8 cellular contexts compared by ENCODE assay signal in the genomic region with DNA sequence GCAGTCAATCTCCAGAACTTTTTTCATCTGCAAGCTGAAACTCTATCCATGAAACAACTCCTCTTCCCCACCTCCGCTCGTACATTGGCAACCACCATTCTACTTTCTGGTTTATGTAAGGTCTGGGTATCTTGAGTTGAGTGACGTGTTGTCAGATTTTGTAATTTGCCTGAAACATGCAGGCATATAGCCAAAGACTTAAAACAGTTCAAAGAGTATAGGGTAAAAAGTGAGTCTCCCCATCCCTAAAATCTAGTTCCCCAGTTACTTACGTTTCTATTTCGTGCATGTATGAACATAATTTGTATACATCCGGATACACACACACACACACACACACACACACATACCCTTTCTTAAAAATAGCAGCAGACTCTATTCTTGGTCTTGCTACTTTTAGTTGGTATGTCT. TPM values are rescaled to one million over a fixed set of nuclear protein-coding genes. Genes with fewer than 3 reads are reported as not detected.
DNase-seq lines count a peak whose midpoint lies in the region; ATAC-seq and TF ChIP-seq lines count a peak whose summit lies in the region.

No MANE protein-coding gene starts in this region.

- peak overlapping the region; percentile 90 for H3K4me3 Mint-ChIP-seq in WTC11

- H3K9me3 ChIP-seq in gastroesophageal sphincter: no peaks in the 10 kb centered on the region

- 0 out of 2 replicates have a peak, but pooled peaks cover 3% of the 10 kb centered on the region for H3K9me3 Mint-ChIP-seq in WTC11

- peak overlapping the region; percentile 91 to 99 (median 96) for H3K27ac ChIP-seq in gastroesophageal sphincter

- H3K27ac Mint-ChIP-seq in WTC11: peak overlapping the region; percentile 89

- POLR2A ChIA-PET in WTC11 (lab: Charles Lee): interaction anchor here (1.0 to 1.6 kb wide), 4 partner anchors 11 to 337 kb away, joined by 3 to 9 read pairs (median 6); a partner anchor contains a TSS

- no peaks in the 10 kb centered on the region for H3K36me3 ChIP-seq in gastroesophageal sphincter

- H3K4me1 Mint-ChIP-seq in WTC11: peaks cover 29% of the 10 kb centered on the region

- no peak for TF ChIP-seq POLR2A in gastroesophageal sphincter (IDR thresholded peaks at IDR 0.05)

- DNase-seq in Ammon's horn (ENCODE audit: low spot score) (peak; percentile 29), HCEC 1CT (peak; percentile 32), WTC11 (ENCODE audit: low spot score) (no peak), renal cortical epithelial cell (ENCODE audit: low read depth) (peak; percentile 23), ecto neural progenitor cell (ENCODE audit: low spot score) (no peak), occipital lobe (lab: John Stamatoyannopoulos, UW) (no peak), HT-29 (ENCODE audit: low spot score) (no peak)

- no peaks in the 10 kb centered on the region for H3K36me3 Mint-ChIP-seq in WTC11

- H3K4me3 ChIP-seq in gastroesophageal sphincter: peak overlapping the region; percentile 91 to 97

- H3K27me3 Mint-ChIP-seq in WTC11 (ENCODE audit: low read depth): no peaks in the 10 kb centered on the region

- H3K4me1 ChIP-seq in gastroesophageal sphincter: peaks cover 7 to 65% (median 11%) of the 10 kb centered on the region in 3 donors

- ATAC-seq in WTC11: no peak
- no peak for ATAC-seq in gastroesophageal sphincter

- no peak for TF ChIP-seq EP300 in gastroesophageal sphincter (IDR thresholded peaks at IDR 0.05)

- CTCF ChIA-PET in WTC11 (lab: Charles Lee): interaction anchor here (1.9 to 2.8 kb wide), 5 partner anchors 14 to 337 kb away, joined by 6 to 30 read pairs (median 10); a partner anchor contains a TSS

- no peaks in the 10 kb centered on the region for H3K27me3 ChIP-seq in gastroesophageal sphincter

- WGBS in gastroesophageal sphincter (ENCODE audit: low coverage in 1 of 2), 2 donors: 28 to 34% methylated on average over 6 of the region's 6 CpGs

- TF ChIP-seq CTCF in WTC11 (IDR thresholded peaks at IDR 0.05) (no peak), gastroesophageal sphincter (IDR thresholded peaks at IDR 0.05) (no peak)

TF ChIP-seq in WTC11, 78 proteins besides CTCF, POLR2A, EP300 and RAD21:
- TF ChIP-seq SMAD3 (CRISPR knock-in tag; IDR thresholded peaks at IDR 0.05; ENCODE audit: borderline replicate concordance): no peak
- TF ChIP-seq, protein P1, sequence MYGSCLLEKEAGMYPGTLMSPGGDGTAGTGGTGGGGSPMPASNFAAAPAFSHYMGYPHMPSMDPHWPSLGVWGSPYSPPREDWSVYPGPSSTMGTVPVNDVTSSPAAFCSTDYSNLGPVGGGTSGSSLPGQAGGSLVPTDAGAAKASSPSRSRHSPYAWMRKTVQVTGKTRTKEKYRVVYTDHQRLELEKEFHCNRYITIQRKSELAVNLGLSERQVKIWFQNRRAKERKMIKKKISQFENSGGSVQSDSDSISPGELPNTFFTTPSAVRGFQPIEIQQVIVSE (CRISPR knock-in tag; IDR thresholded peaks at IDR 0.05; ENCODE audit: borderline replicate concordance): no peak
- no peak for TF ChIP-seq TP53 (CRISPR knock-in tag; IDR thresholded peaks at IDR 0.05)

RNA-seq across cellular contexts. Expression of a gene that starts 0.9 kb away (rescaled TPM):
- total RNA-seq in WTC11 (2021) (13.8 to 15.3 TPM (median 14.3 TPM) in 3 replicates), gastroesophageal sphincter (10 to 100 TPM; 43.0 to 66.5 (median 60.9) TPM), renal cortical epithelial cell (33.3 and 64.2 TPM in 2 replicates), occipital lobe (21.4 TPM)
- 27.4 and 29.5 TPM in 2 replicates for total RNA-seq in HT-29 (2014; rRNA removed; shearing (Covaris generic))

RNA-seq across cellular contexts. Expression of a gene that starts 47.4 kb away (rescaled TPM):
- total RNA-seq in WTC11 (2021) (97.5 to 108 TPM (median 100 TPM) in 3 replicates), gastroesophageal sphincter (10 to 100 TPM; 13.7 to 28.2 (median 24.6) TPM), renal cortical epithelial cell (111 and 133 TPM in 2 replicates), occipital lobe (44.9 TPM)
- total RNA-seq in HT-29 (2014; rRNA removed; shearing (Covaris generic)): 25.9 and 27.4 TPM in 2 replicates

Comparison
In these comparisons a context has a peak if more than half of its experiments do, and no peak if none do; other contexts are left out.
1. DNase-seq: peak in Ammon's horn (single experiment), HCEC 1CT (single experiment) and renal cortical epithelial cell (single experiment); none in WTC11 (single experiment), ecto neural progenitor cell (single experiment), occipital lobe (single experiment) and HT-29 (single experiment).